In genomic region chr1:157423764-157424163, GRCh38 we compare ENCODE assay signal across 3 cellular contexts.
DNase-seq lines count a peak whose midpoint lies in the region; ATAC-seq, FAIRE-seq and TF ChIP-seq lines count a peak whose summit lies in the region.
"Not testable (repeated sequence)": the region's sequence is repeated elsewhere in the genome, so short reads cannot be mapped to it uniquely, and the experiment has no call there.

No MANE protein-coding gene starts in this region.

- H3K14ac ChIP-seq in trophoblast cell (ENCODE audit: low read length): not testable (repeated sequence)

- not testable (repeated sequence) for H3K18ac ChIP-seq in trophoblast cell (ENCODE audit: low read length)

- H3K9me3 ChIP-seq in HEK293 (ENCODE audit: control insufficient read depth, insufficient read depth, low read depth, low read length); K562 (replicated peaks; ENCODE audit: control insufficient read depth, insufficient read depth, low read depth, low read length); trophoblast cell (ENCODE audit: insufficient read depth, low read depth, low read length): not testable (repeated sequence)

- in situ Hi-C loops in K562 (cut with MboI): not testable (repeated sequence)

- POLR2A ChIA-PET in HEK293 (lab: Yijun Ruan, JAX); K562 (lab: Yijun Ruan, JAX): not testable (repeated sequence)

- H3K79me2 ChIP-seq in K562 (ENCODE audit: control insufficient read depth, insufficient read depth, low read length); trophoblast cell (ENCODE audit: control insufficient read depth, insufficient read depth, low read length, poor library complexity): not testable (repeated sequence)

- WGBS in K562 (ENCODE audit: insufficient coverage, low coverage, missing lambda C conversion rate): 8% methylated on average over 1 of the region's 1 CpG
- WGBS in trophoblast cell (ENCODE audit: extremely low coverage, insufficient coverage, insufficient read length): no CpG with 5 or more reads among the region's 1 CpG

- H3K23ac ChIP-seq in trophoblast cell (ENCODE audit: low read length): not testable (repeated sequence)

- CTCF ChIA-PET in HEK293 (lab: Yijun Ruan, JAX); K562 (lab: Yijun Ruan, JAX; ENCODE audit: low intra/inter-chr PET ratio): not testable (repeated sequence)

- ATAC-seq in K562: not testable (repeated sequence)

- not testable (repeated sequence) for H4K20me1 ChIP-seq in K562 (replicated peaks; ENCODE audit: control insufficient read depth, insufficient read depth, low read length)

- TF ChIP-seq EP300 in K562 (IDR thresholded peaks at IDR 0.05; ENCODE audit: low read length): not testable (repeated sequence)

- not testable (repeated sequence) for H3K4ac ChIP-seq in trophoblast cell (ENCODE audit: low read depth, low read length)

- not testable (repeated sequence) for H4K8ac ChIP-seq in trophoblast cell (ENCODE audit: low read depth, low read length)

- not testable (repeated sequence) for H2AFZ ChIP-seq in K562 (ENCODE audit: low read depth, low read length); trophoblast cell (ENCODE audit: insufficient read depth, low read length, poor library complexity)

- not testable (repeated sequence) for DNase-seq in K562 (ENCODE audit: extremely low read depth in 1 of 4, low spot score in 3 of 4); trophoblast cell

- H2BK120ac ChIP-seq in trophoblast cell (ENCODE audit: insufficient read depth, low read length, poor library complexity): not testable (repeated sequence)

- H3K27me3 ChIP-seq in K562 (ENCODE audit: control insufficient read depth in 2 of 2, insufficient read depth in 2 of 2, low read length in 2 of 2): peaks cover 0 to 15% of the 10 kb centered on the region in 2 experiments; a peak in 3 of 5 replicates
- H3K27me3 ChIP-seq in trophoblast cell (ENCODE audit: insufficient read depth, low read length): not testable (repeated sequence)

- intact Hi-C loops in K562 (cut with micrococcal nuclease): not testable (repeated sequence)

- not testable (repeated sequence) for H2BK12ac ChIP-seq in trophoblast cell (ENCODE audit: low read length)

- not testable (repeated sequence) for H3K36me3 ChIP-seq in HEK293 (ENCODE audit: control insufficient read depth in 2 of 2, insufficient read depth in 1 of 2, low read length in 2 of 2); K562 (ENCODE audit: control insufficient read depth, insufficient read depth, low read length); trophoblast cell (ENCODE audit: control insufficient read depth in 1 of 2, insufficient read depth in 2 of 2, low read length in 2 of 2)

- TF ChIP-seq CTCF in HEK293 (tag by site-specific recombination; IDR thresholded peaks at IDR 0.05); K562 (IDR thresholded peaks at IDR 0.05 in 2 of 3, conservative IDR thresholded peaks at IDR 0.05 in 1 of 3; ENCODE audit: insufficient read depth in 2 of 3, low read depth in 1 of 3, low read length in 3 of 3): not testable (repeated sequence)

- H3K27ac ChIP-seq in HEK293 (ENCODE audit: extremely low read depth, low read depth, low read length); K562 (ENCODE audit: extremely low read depth, low read depth, low read length); trophoblast cell (ENCODE audit: low read depth, low read length): not testable (repeated sequence)

- not testable (repeated sequence) for H3K4me3 ChIP-seq in HEK293 (ENCODE audit: low read depth, low read length); K562
- H3K4me3 ChIP-seq in trophoblast cell (ENCODE audit: low read depth, low read length): peak overlapping the region; percentile 20

- H4K12ac ChIP-seq in trophoblast cell (ENCODE audit: low read depth, low read length): not testable (repeated sequence)

- H4K91ac ChIP-seq in trophoblast cell (ENCODE audit: low read depth, low read length): not testable (repeated sequence)

- H2AK5ac ChIP-seq in trophoblast cell (ENCODE audit: low read length): not testable (repeated sequence)

- H3K9ac ChIP-seq in K562 (ENCODE audit: insufficient read depth in 1 of 2, low read depth in 2 of 2, low read length in 2 of 2); trophoblast cell (ENCODE audit: low read length): not testable (repeated sequence)

- H3K4me2 ChIP-seq in K562 (ENCODE audit: insufficient read depth, low read length); trophoblast cell (ENCODE audit: low read length): not testable (repeated sequence)

- H3K9me1 ChIP-seq in K562 (ENCODE audit: control insufficient read depth, insufficient read depth, low read length): not testable (repeated sequence)

- not testable (repeated sequence) for H3K79me1 ChIP-seq in trophoblast cell (ENCODE audit: low read length)

- not testable (repeated sequence) for TF ChIP-seq POLR2A in K562 (conservative IDR thresholded peaks at IDR 0.05)

- not testable (repeated sequence) for H2BK5ac ChIP-seq in trophoblast cell (ENCODE audit: low read depth, low read length, poor library complexity)

- TF ChIP-seq RAD21 in K562 (CRISPR knock-in tag; conservative IDR thresholded peaks at IDR 0.05 in 1 of 2, IDR thresholded peaks at IDR 0.05 in 1 of 2): not testable (repeated sequence)

- not testable (repeated sequence) for H3K4me1 ChIP-seq in HEK293 (ENCODE audit: control insufficient read depth, insufficient read depth, low read length); K562 (replicated peaks in 1 of 2; ENCODE audit: control insufficient read depth in 2 of 2, insufficient read depth in 2 of 2, low read length in 2 of 2); trophoblast cell (ENCODE audit: control insufficient read depth in 1 of 2, insufficient read depth in 2 of 2, low read length in 2 of 2)

- not testable (repeated sequence) for BruUV-seq in K562 (replicated peaks; lab: Mats Ljungman, UMichigan)

- FAIRE-seq in K562 (lab: Jason Lieb, UNC): not testable (repeated sequence)

TF ChIP-seq in HEK293, 187 proteins besides CTCF, POLR2A, EP300 and RAD21 (continues in another document):
- TF ChIP-seq, protein P1, sequence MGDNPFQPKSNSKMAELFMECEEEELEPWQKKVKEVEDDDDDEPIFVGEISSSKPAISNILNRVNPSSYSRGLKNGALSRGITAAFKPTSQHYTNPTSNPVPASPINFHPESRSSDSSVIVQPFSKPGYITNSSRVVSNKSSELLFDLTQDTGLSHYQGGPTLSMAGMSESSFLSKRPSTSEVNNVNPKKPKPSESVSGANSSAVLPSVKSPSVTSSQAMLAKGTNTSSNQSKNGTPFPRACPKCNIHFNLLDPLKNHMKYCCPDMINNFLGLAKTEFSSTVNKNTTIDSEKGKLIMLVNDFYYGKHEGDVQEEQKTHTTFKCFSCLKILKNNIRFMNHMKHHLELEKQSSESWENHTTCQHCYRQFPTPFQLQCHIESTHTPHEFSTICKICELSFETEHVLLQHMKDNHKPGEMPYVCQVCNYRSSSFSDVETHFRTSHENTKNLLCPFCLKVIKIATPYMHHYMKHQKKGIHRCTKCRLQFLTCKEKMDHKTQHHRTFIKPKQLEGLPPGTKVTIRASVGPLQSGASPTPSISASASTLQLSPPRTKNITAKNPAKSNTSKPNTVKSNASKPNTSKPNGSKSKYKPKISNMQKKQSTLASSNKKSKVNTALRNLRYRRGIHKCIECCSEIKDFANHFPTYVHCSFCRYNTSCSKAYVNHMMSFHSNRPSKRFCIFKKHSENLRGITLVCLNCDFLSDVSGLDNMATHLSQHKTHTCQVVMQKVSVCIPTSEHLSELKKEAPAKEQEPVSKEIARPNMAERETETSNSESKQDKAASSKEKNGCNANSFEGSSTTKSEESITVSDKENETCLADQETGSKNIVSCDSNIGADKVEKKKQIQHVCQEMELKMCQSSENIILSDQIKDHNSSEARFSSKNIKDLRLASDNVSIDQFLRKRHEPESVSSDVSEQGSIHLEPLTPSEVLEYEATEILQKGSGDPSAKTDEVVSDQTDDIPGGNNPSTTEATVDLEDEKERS (tag by site-specific recombination; IDR thresholded peaks at IDR 0.05): 0 out of 2 replicates have a peak, but pooled peaks have one; percentile 19
- TF ChIP-seq ZNF146 (tag by site-specific recombination; IDR thresholded peaks at IDR 0.05): peak; percentile 94

TF ChIP-seq in K562, 482 proteins besides CTCF, POLR2A, EP300 and RAD21:
- peak; percentile 97 for TF ChIP-seq ZNF146 (CRISPR knock-in tag; IDR thresholded peaks at IDR 0.05; ENCODE audit: unreplicated experiment)
- peak in 1 of 2 experiments; percentile 10; a peak in 1 of 4 replicates for TF ChIP-seq KDM1A (IDR thresholded peaks at IDR 0.05)
- peak; percentile 25 for TF ChIP-seq RBM25 (IDR thresholded peaks at IDR 0.05; ENCODE audit: low read depth, low read length, severe bottlenecking)
TF ChIP-seq in K562: peak in this region for 3; not testable (repeated sequence) for 479.
